ENCODE assay signal across 8 cellular contexts in genomic region chr5:141369994-141370848, GRCh38. TPM values are rescaled to one million over a fixed set of nuclear protein-coding genes. Genes with fewer than 3 reads are reported as not detected.
DNase-seq lines count a peak whose midpoint lies in the region; FAIRE-seq and TF ChIP-seq lines count a peak whose summit lies in the region.

Gene PCDHGB3 (plus strand): TSS chr5:141370242. CDS start chr5:141370395, 153 bp downstream.

- peaks cover 20% of the 10 kb centered on the region for H3K27me3 ChIP-seq in effector memory CD4-positive, alpha-beta T cell (replicated peaks; ENCODE audit: control insufficient read depth, insufficient read depth, low read length, poor library complexity, severe bottlenecking)
- H3K27me3 ChIP-seq in osteoblast (ENCODE audit: insufficient read depth, low read length) = peaks cover 41% of the 10 kb centered on the region

- no peaks in the 10 kb centered on the region for H3K4me1 ChIP-seq in effector memory CD4-positive, alpha-beta T cell (ENCODE audit: control insufficient read depth, insufficient read depth, low read length, poor library complexity, severe bottlenecking)
- H3K4me1 ChIP-seq in osteoblast (ENCODE audit: insufficient read depth, low read length) = no peaks in the 10 kb centered on the region

- H3K4me3 ChIP-seq in HFF-Myc (replicated peaks; ENCODE audit: low read depth, low read length) = peak within 1 kb of the TSS; percentile 20
- peak within 1 kb of the TSS; percentile 31 for H3K4me3 ChIP-seq in effector memory CD4-positive, alpha-beta T cell (ENCODE audit: insufficient read depth, low read depth, low read length, poor library complexity, severe bottlenecking)
- H3K4me3 ChIP-seq in osteoblast (ENCODE audit: insufficient read depth, low read length) = peak within 1 kb of the TSS; percentile 67

- peak; percentile 5 for FAIRE-seq in GM12891 (lab: Jason Lieb, UNC)

- DNase-seq in GM12891 (ENCODE audit: insufficient read length, low spot score) (peak; percentile 43), HFF-Myc (ENCODE audit: extremely low read depth, low read depth) (no peak), RPMI7951 (ENCODE audit: low read depth) (peak; percentile 42), osteoblast (ENCODE audit: insufficient read length, low spot score, missing footprints) (peak; percentile 87), iPS-NIHi7 (ENCODE audit: extremely low spot score) (no peak), DMS153 (lab: John Stamatoyannopoulos, UW) (no peak), NCI-H2029 treated with DMSO at 0.1 percent for 48 hours (lab: John Stamatoyannopoulos, UW) (no peak)
- DNase-seq in effector memory CD4-positive, alpha-beta T cell = peak in 1 of 3 donors; percentile 21

- TF ChIP-seq POLR2A in GM12891 (IDR thresholded peaks at IDR 0.05; ENCODE audit: low read depth, low read length) = no peak

- H3K79me2 ChIP-seq in osteoblast (ENCODE audit: insufficient read depth, low read length) = no peaks in the 10 kb centered on the region

- H3K9me3 ChIP-seq in effector memory CD4-positive, alpha-beta T cell (ENCODE audit: control insufficient read depth, low read length) = peaks cover 5% of the 10 kb centered on the region
- peaks cover 17% of the 10 kb centered on the region for H3K9me3 ChIP-seq in osteoblast (ENCODE audit: low read depth, low read length)

- peak within 1 kb of the TSS; percentile 70 for H2AFZ ChIP-seq in osteoblast (ENCODE audit: low read length)

- H3K4me2 ChIP-seq in osteoblast (ENCODE audit: insufficient read depth, low read length) = peak within 1 kb of the TSS; percentile 78

- H3K36me3 ChIP-seq in effector memory CD4-positive, alpha-beta T cell (ENCODE audit: control insufficient read depth, insufficient read depth, low read length) = no peaks in the 10 kb centered on the region
- no peaks in the 10 kb centered on the region for H3K36me3 ChIP-seq in osteoblast (ENCODE audit: insufficient read depth, low read length)

- H3K27ac ChIP-seq in effector memory CD4-positive, alpha-beta T cell (ENCODE audit: insufficient read depth, low read length, poor library complexity, severe bottlenecking) = no peak within 1 kb of the TSS
- H3K27ac ChIP-seq in osteoblast (ENCODE audit: low read depth, low read length) = no peak within 1 kb of the TSS

- peak; percentile 57 for TF ChIP-seq CTCF in HFF-Myc (IDR thresholded peaks at IDR 0.05; ENCODE audit: low read depth, low read length, missing control alignments)
- TF ChIP-seq CTCF in osteoblast (IDR thresholded peaks at IDR 0.05; ENCODE audit: extremely low read depth, low read depth, low read length) = peak; percentile 60

- H4K20me1 ChIP-seq in osteoblast (ENCODE audit: insufficient read depth, low read length) = no peaks in the 10 kb centered on the region

TF ChIP-seq in GM12891, 5 proteins besides CTCF, POLR2A, EP300 and RAD21:
- no peak for TF ChIP-seq SPI1 (IDR thresholded peaks at IDR 0.05; ENCODE audit: low read depth, low read length)
- no peak for TF ChIP-seq POU2F2 (IDR thresholded peaks at IDR 0.05; ENCODE audit: low read depth, low read length)
- no peak for TF ChIP-seq TAF1 (IDR thresholded peaks at IDR 0.05; ENCODE audit: low read depth, low read length)
- TF ChIP-seq PAX5 (IDR thresholded peaks at IDR 0.05; ENCODE audit: insufficient read depth, low read length, severe bottlenecking) = no peak
TF ChIP-seq in GM12891: peak in this region for 0.

RNA-seq across cellular contexts. Expression of gene PCDHGB3, which starts in this region (rescaled TPM):
- 0.55 TPM for polyA plus RNA-seq in GM12891 (2012; ENCODE audit: low read depth, missing spikeins)
- 1.1 and 1.6 TPM in 2 replicates for total RNA-seq in RPMI7951 (2014; rRNA removed; shearing (Covaris generic))
- 6.2 and 8.0 TPM in 2 replicates for total RNA-seq in osteoblast

Comparison
In these comparisons a context has a peak if more than half of its experiments do, and no peak if none do; other contexts are left out.
1. DNase-seq: peak in GM12891 (single experiment), RPMI7951 (single experiment) and osteoblast (single experiment); none in HFF-Myc (single experiment), iPS-NIHi7 (single experiment), DMS153 (single experiment) and NCI-H2029 treated with DMSO at 0.1 percent for 48 hours (single experiment).
2. Peak in every context shown above with its lines, with median percentiles within 50 percentile points of each other: H3K4me3 ChIP-seq.